8 cellular contexts compared by ENCODE assay signal in genomic region chr12:122420471-122421262, GRCh38. TPM values are rescaled to one million over a fixed set of nuclear protein-coding genes. Genes with fewer than 3 reads are reported as not detected.
A peak's percentile ranks its signal among the peaks of the same experiment; 100 is the strongest.
DNase-seq lines count a peak whose midpoint lies in the region; ATAC-seq, FAIRE-seq and TF ChIP-seq lines count a peak whose summit lies in the region.

No MANE protein-coding gene starts in this region.

- TF ChIP-seq EP300 in GM12878 (IDR thresholded peaks at IDR 0.05; ENCODE audit: borderline replicate concordance in 1 of 2, control insufficient read depth in 1 of 2, low read depth in 2 of 2, low read length in 2 of 2), result no peak

- no peak for ATAC-seq in GM12878
- no peak for ATAC-seq in memory B cell (ENCODE audit: low read depth)
- ATAC-seq in GM18868 (IDR thresholded peaks at IDR 0.05; ENCODE audit: unreplicated experiment), result no peak

- no peaks in the 10 kb centered on the region for H3K36me3 ChIP-seq in GM12878 (ENCODE audit: control insufficient read depth in 2 of 2, insufficient read depth in 2 of 2, low read length in 1 of 2)

- H2AFZ ChIP-seq in GM12878 (ENCODE audit: control insufficient read depth, low read depth, low read length), result no peak overlapping the region; the same call in 1 of the 2 replicates

- peak overlapping the region; percentile 93 for H3K4me3 Mint-ChIP-seq in activated naive CD4-positive, alpha-beta T cell treated with anti-CD3 and anti-CD28 coated beads, Interleukin-2, amount 50 U/mL, for 24 hours
- H3K4me3 Mint-ChIP-seq in memory B cell (peak overlapping the region; percentile 97), type B pancreatic cell (peak overlapping the region; percentile 98)

- WGBS in GM12878 (ENCODE audit: insufficient coverage, insufficient replicate concordance, low lambda C conversion rate, missing lambda C conversion rate), result 5% methylated on average over 17 of the region's 17 CpGs

- H3K27me3 Mint-ChIP-seq in activated naive CD4-positive, alpha-beta T cell treated with anti-CD3 and anti-CD28 coated beads, Interleukin-2, amount 50 U/mL, for 24 hours, result no peaks in the 10 kb centered on the region
- H3K27me3 Mint-ChIP-seq in memory B cell (no peaks in the 10 kb centered on the region), type B pancreatic cell (no peaks in the 10 kb centered on the region)

- peak overlapping the region; percentile 81 for H3K4me2 ChIP-seq in GM12878 (ENCODE audit: control insufficient read depth, insufficient read depth)

- RAD21 ChIA-PET in GM12878 (lab: Charles Lee; ENCODE audit: unreplicated experiment), result interaction anchor here (0.9 to 2.9 kb wide), 5 partner anchors 18 to 80 kb away, joined by 4 to 25 read pairs (median 11); partner anchors contain the start of gene ZCCHC8

- H3K27ac ChIP-seq in GM12878 (ENCODE audit: control insufficient read depth, insufficient read depth), result peak overlapping the region; percentile 88

- in situ Hi-C loops in GM12878 (cut with MboI), result no loop called here

- no peak for FAIRE-seq in GM12878 (lab: Jason Lieb, UNC)

- peaks cover 47% of the 10 kb centered on the region for H3K79me2 ChIP-seq in GM12878 (ENCODE audit: control insufficient read depth, insufficient read depth, low read length)

- H3K9me3 Mint-ChIP-seq in activated naive CD4-positive, alpha-beta T cell treated with anti-CD3 and anti-CD28 coated beads, Interleukin-2, amount 50 U/mL, for 24 hours, result no peaks in the 10 kb centered on the region
- H3K9me3 Mint-ChIP-seq in memory B cell (no peaks in the 10 kb centered on the region), type B pancreatic cell (no peaks in the 10 kb centered on the region)

- peak overlapping the region; percentile 41 for H3K27ac Mint-ChIP-seq in activated naive CD4-positive, alpha-beta T cell treated with anti-CD3 and anti-CD28 coated beads, Interleukin-2, amount 50 U/mL, for 24 hours
- H3K27ac Mint-ChIP-seq in memory B cell (peak overlapping the region; percentile 92), type B pancreatic cell (peak overlapping the region; percentile 100)

- H4K20me1 ChIP-seq in GM12878 (ENCODE audit: control insufficient read depth, insufficient read depth), result no peaks in the 10 kb centered on the region

- TSS peak; percentile 69 for BruUV-seq in GM12878 (replicated peaks; lab: Mats Ljungman, UMichigan)

- SMC1A ChIA-PET in GM12878 (lab: Charles Lee; ENCODE audit: uncharacterized antibody, unreplicated experiment), result interaction anchor here (0.6 to 9.4 kb wide), 7 partner anchors 11 to 73 kb away, joined by 3 to 48 read pairs (median 6); no protein-coding TSS in a partner anchor

- no peak for TF ChIP-seq POLR2A in GM12878 (IDR thresholded peaks at IDR 0.05; ENCODE audit: low read depth, low read length)

- H3K9me3 ChIP-seq in GM12878 (replicated peaks; ENCODE audit: control insufficient read depth, insufficient read depth, low read length), result no peaks in the 10 kb centered on the region

- intact Hi-C loops in GM12878 (cut with micrococcal nuclease; ENCODE audit: unreplicated experiment), result no loop called here

- TF ChIP-seq CTCF in GM12878 (IDR thresholded peaks at IDR 0.05 in 2 of 3, conservative IDR thresholded peaks at IDR 0.05 in 1 of 3; ENCODE audit: control insufficient read depth in 2 of 3, extremely low read depth in 1 of 3, insufficient read depth in 1 of 3, low read depth in 3 of 3, low read length in 3 of 3) (no peak), type B pancreatic cell (conservative IDR thresholded peaks at IDR 0.05) (no peak)

- POLR2A ChIA-PET in GM12878 (lab: Charles Lee), result interaction anchor here (1.0 to 2.4 kb wide), 2 partner anchors 17 to 81 kb away, joined by 5 to 7 read pairs; no protein-coding TSS in a partner anchor

- H3K27me3 ChIP-seq in GM12878 (replicated peaks in 1 of 2; ENCODE audit: control insufficient read depth in 2 of 2, insufficient read depth in 2 of 2, low read length in 1 of 2), result no peaks in the 10 kb centered on the region

- DNase-seq in activated naive CD4-positive, alpha-beta T cell treated with anti-CD3 and anti-CD28 coated beads, Interleukin-2, amount 50 U/mL, for 16 hours, result no peak
- DNase-seq in GM12878 (ENCODE audit: low read depth, low spot score), result no peak
- no peak for DNase-seq in memory B cell (ENCODE audit: low spot score in 2 of 2)
- DNase-seq in type B pancreatic cell (ENCODE audit: extremely low spot score, unreplicated experiment), result no peak
- no peak for DNase-seq in EL
- no peak for DNase-seq in HuH-7 (ENCODE audit: low spot score)

- H3K4me1 Mint-ChIP-seq in activated naive CD4-positive, alpha-beta T cell treated with anti-CD3 and anti-CD28 coated beads, Interleukin-2, amount 50 U/mL, for 24 hours, result peaks cover 43% of the 10 kb centered on the region
- H3K4me1 Mint-ChIP-seq in memory B cell (peaks cover 27% of the 10 kb centered on the region), type B pancreatic cell (ENCODE audit: unreplicated experiment) (peaks cover 17% of the 10 kb centered on the region)

- H3K4me3 ChIP-seq in GM12878, result peak overlapping the region; percentile 86

- H3K4me1 ChIP-seq in GM12878 (ENCODE audit: control insufficient read depth, insufficient read depth, low read length), result peaks cover 39% of the 10 kb centered on the region

- CTCF ChIA-PET in GM12878 (lab: Yijun Ruan, JAX), result interaction anchor here (2.0 to 8.3 kb wide), 4 partner anchors 8 to 52 kb away, joined by 5 to 100 read pairs (median 16); no protein-coding TSS in a partner anchor

- H3K36me3 Mint-ChIP-seq in activated naive CD4-positive, alpha-beta T cell treated with anti-CD3 and anti-CD28 coated beads, Interleukin-2, amount 50 U/mL, for 24 hours, result no peaks in the 10 kb centered on the region
- peaks cover 3% of the 10 kb centered on the region for H3K36me3 Mint-ChIP-seq in memory B cell
- peaks cover 4% of the 10 kb centered on the region for H3K36me3 Mint-ChIP-seq in type B pancreatic cell

- no peak for TF ChIP-seq RAD21 in GM12878 (IDR thresholded peaks at IDR 0.05; ENCODE audit: insufficient read depth, low read depth, low read length)

- H3K9ac ChIP-seq in GM12878 (ENCODE audit: control insufficient read depth, insufficient read depth, low read length), result peak overlapping the region; percentile 95

TF ChIP-seq in GM12878, 131 proteins besides CTCF, POLR2A, EP300 and RAD21:
- TF ChIP-seq SREBF1 (IDR thresholded peaks at IDR 0.05; ENCODE audit: low read length), result no peak
- peak in 1 of 2 experiments; percentile 28; a peak in 1 of 4 replicates for TF ChIP-seq BHLHE40 (IDR thresholded peaks at IDR 0.05; ENCODE audit: borderline replicate concordance in 1 of 2, low read depth in 2 of 2, low read length in 1 of 2)
- TF ChIP-seq PKNOX1 (IDR thresholded peaks at IDR 0.05), result peak; percentile 32; the same call in 1 of the 2 replicates
- TF ChIP-seq RELB (IDR thresholded peaks at IDR 0.05; ENCODE audit: low read depth), result 0 out of 2 replicates have a peak, but pooled peaks have one; percentile 14
- peak; percentile 12 for TF ChIP-seq PBX3 (IDR thresholded peaks at IDR 0.05; ENCODE audit: insufficient replicate concordance, low read depth, low read length)
- no peak for TF ChIP-seq SIN3A (IDR thresholded peaks at IDR 0.05; ENCODE audit: low read depth, low read length)

RNA-seq across cellular contexts. Expression of gene CLIP1, which starts 1.8 kb away (rescaled TPM):
- 89.0 and 94.1 TPM in 2 replicates for total RNA-seq in GM12878 (2013; cell fraction: nucleolus; rRNA removed)
- total RNA-seq in GM12878 (2014; rRNA removed) (23.8 and 26.6 TPM in 2 replicates), GM12878 (2014; rRNA removed; fragmentation: Illumina TruSeq; extraction: Trizol) (44.0 and 45.4 TPM in 2 replicates), GM12878 (2021) (39.2 and 39.4 TPM in 2 replicates), type B pancreatic cell (ENCODE audit: low replicate concordance) (59.1 and 119 TPM in 2 replicates)
- polyA plus RNA-seq in GM12878 (2011; ENCODE audit: low read depth), result 12.5 TPM
- polyA plus RNA-seq in GM12878 (2011; rRNA removed) (25.8 and 32.0 TPM in 2 replicates), GM12878 (2014; fragmentation: Illumina TruSeq; extraction: Trizol) (39.9 and 42.0 TPM in 2 replicates), GM12878 (2014; fragmentation: Nextera tagmentation; extraction: Ambion mirVana) (1 to 10 TPM; 6.0 to 6.3 TPM), GM12878 (2014; rRNA removed) (20.0 and 23.4 TPM in 2 replicates), GM12878 (2016; fragmentation: Nextera tagmentation; extraction: Ambion mirVana) (10 to 100 TPM; 19.9 to 26.6 TPM)
- polyA plus RNA-seq in GM12878 (2011; cell fraction: cytosol; rRNA removed), result 22.6 and 25.9 TPM in 2 replicates
- 25.4 and 29.1 TPM in 2 replicates for polyA plus RNA-seq in GM12878 (2011; cell fraction: nucleus; rRNA removed)
- polyA plus RNA-seq in GM12878 (2012), result 12.5 and 14.6 TPM in 2 replicates
- polyA minus RNA-seq in GM12878 (2011; rRNA and poly(A)+ RNA removed), result 51.7 and 60.6 TPM in 2 replicates
- 9.8 and 10.3 TPM in 2 replicates for polyA minus RNA-seq in GM12878 (2011; cell fraction: cytosol; rRNA and poly(A)+ RNA removed)
- polyA minus RNA-seq in GM12878 (2011; cell fraction: nucleus; rRNA and poly(A)+ RNA removed), result 13.5 and 27.0 TPM in 2 replicates

Comparison
In these comparisons a context has a peak if more than half of its experiments do, and no peak if none do; other contexts are left out.
1. H3K27ac Mint-ChIP-seq: peak in every context shown above with its lines; median percentile 100 in type B pancreatic cell; 92 in memory B cell; 41 in activated naive CD4-positive, alpha-beta T cell treated with anti-CD3 and anti-CD28 coated beads, Interleukin-2, amount 50 U/mL, for 24 hours.